Comparison of ENCODE assay signal across 24 cellular contexts in the genomic region with DNA sequence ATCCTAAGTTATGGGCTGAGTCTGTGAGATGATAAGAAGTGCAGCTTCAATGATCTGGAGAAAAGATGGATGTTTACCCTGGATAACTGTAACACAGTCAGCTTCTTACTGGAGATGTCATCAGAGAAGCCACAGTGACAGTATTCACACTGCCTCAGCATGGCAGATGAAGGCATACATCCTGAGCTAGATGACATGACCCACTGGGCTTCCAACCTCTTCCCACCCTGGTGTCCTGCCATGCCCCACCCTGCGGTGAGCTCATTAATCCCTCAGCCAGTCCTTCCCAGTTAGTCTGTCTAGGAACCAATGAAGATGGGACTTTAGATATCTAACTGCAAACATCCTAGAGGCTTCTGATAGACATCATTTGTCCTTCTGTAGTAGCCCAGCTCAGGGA.
"Had no signal": no experiment of that assay in that cellular context is flagged by ENCODE, and none has a peak within 500 bp of the region (broad histone marks: within the 10 kb centered on the region; RNA-seq: fewer than 3 reads in every experiment).

No MANE protein-coding gene starts in this region.

- DNase-seq: activated CD4-positive, alpha-beta T cell treated with anti-CD3 and anti-CD28 coated beads, Interleukin-2, amount 50 U/mL, for 48 hours; activated CD4-positive, CD25-positive, alpha-beta regulatory T cell treated with anti-CD3 and anti-CD28 coated beads, Interleukin-2, amount 50 U/mL, for 72 hours; activated CD8-positive, alpha-beta memory T cell treated with anti-CD3 and anti-CD28 coated beads, Interleukin-2, amount 50 U/mL, for 48 hours; activated effector memory CD4-positive, alpha-beta T cell treated with anti-CD3 and anti-CD28 coated beads, Interleukin-2, amount 50 U/mL, for 16 hours; activated naive CD4-positive, alpha-beta T cell treated with anti-CD3 and anti-CD28 coated beads, Interleukin-2, amount 50 U/mL, for 16 hours; activated T-cell treated with anti-CD3 and anti-CD28 coated beads, Interleukin-2, amount 50 U/mL, for 48 hours; anterior cingulate cortex; body of pancreas; effector CD4-positive, alpha-beta T cell; glutamatergic neuron; hippocampal formation; left ventricle myocardium inferior; occipital lobe; posterior cingulate gyrus; right lobe of liver; stimulated activated CD4-positive, alpha-beta T cell treated with anti-CD3 and anti-CD28 coated beads, Interleukin-15, amount 100 ng/mL, for 24 hours had no signal

- H3K9me3 ChIP-seq: body of pancreas, left ventricle myocardium inferior, right lobe of liver, thoracic aorta had no signal

- H3K4me3 ChIP-seq: body of pancreas, left ventricle myocardium inferior, right lobe of liver, skin epidermis, thoracic aorta had no signal

- H3K27me3 ChIP-seq: body of pancreas, right lobe of liver had no signal

- H3K4me3 Mint-ChIP-seq: dendritic cell treated with granulocyte-macrophage colony-stimulating factor and Interleukin-4, amounts not matched to agents 40 ng/mL and 50 ng/mL, for 4 days; mesothelial cell of epicardium; neural crest cell; stimulated activated memory B cell treated with anti-CD40 and anti-IgM and Interleukin-4, amounts not matched to agents 10 μg/mL and 1 μg/mL and 100 μg/mL, for 72 hours; type B pancreatic cell had no signal

- H3K9me3 Mint-ChIP-seq: dendritic cell treated with granulocyte-macrophage colony-stimulating factor and Interleukin-4, amounts not matched to agents 40 ng/mL and 50 ng/mL, for 4 days; mesothelial cell of epicardium; neural crest cell; stimulated activated memory B cell treated with anti-CD40 and anti-IgM and Interleukin-4, amounts not matched to agents 10 μg/mL and 1 μg/mL and 100 μg/mL, for 72 hours; type B pancreatic cell had no signal

- H3K27ac Mint-ChIP-seq: dendritic cell treated with granulocyte-macrophage colony-stimulating factor and Interleukin-4, amounts not matched to agents 40 ng/mL and 50 ng/mL, for 4 days; mesothelial cell of epicardium; stimulated activated memory B cell treated with anti-CD40 and anti-IgM and Interleukin-4, amounts not matched to agents 10 μg/mL and 1 μg/mL and 100 μg/mL, for 72 hours; type B pancreatic cell had no signal

- H3K4me1 ChIP-seq: body of pancreas, right lobe of liver had no signal

- H3K27ac ChIP-seq: body of pancreas, left ventricle myocardium inferior, right lobe of liver, thoracic aorta, VCaP had no signal

- ATAC-seq: body of pancreas; right lobe of liver; stimulated activated memory B cell treated with anti-CD40 and anti-IgM and Interleukin-4, amounts not matched to agents 10 μg/mL and 1 μg/mL and 100 μg/mL, for 72 hours had no signal

- H3K27me3 Mint-ChIP-seq: dendritic cell treated with granulocyte-macrophage colony-stimulating factor and Interleukin-4, amounts not matched to agents 40 ng/mL and 50 ng/mL, for 4 days; stimulated activated memory B cell treated with anti-CD40 and anti-IgM and Interleukin-4, amounts not matched to agents 10 μg/mL and 1 μg/mL and 100 μg/mL, for 72 hours; type B pancreatic cell had no signal

- H3K36me3 Mint-ChIP-seq: mesothelial cell of epicardium, type B pancreatic cell had no signal

- H3K36me3 ChIP-seq: left ventricle myocardium inferior, right lobe of liver, thoracic aorta had no signal

- H3K4me1 Mint-ChIP-seq: neural crest cell had no signal
